23 cellular contexts compared by ENCODE assay signal in the genomic region with DNA sequence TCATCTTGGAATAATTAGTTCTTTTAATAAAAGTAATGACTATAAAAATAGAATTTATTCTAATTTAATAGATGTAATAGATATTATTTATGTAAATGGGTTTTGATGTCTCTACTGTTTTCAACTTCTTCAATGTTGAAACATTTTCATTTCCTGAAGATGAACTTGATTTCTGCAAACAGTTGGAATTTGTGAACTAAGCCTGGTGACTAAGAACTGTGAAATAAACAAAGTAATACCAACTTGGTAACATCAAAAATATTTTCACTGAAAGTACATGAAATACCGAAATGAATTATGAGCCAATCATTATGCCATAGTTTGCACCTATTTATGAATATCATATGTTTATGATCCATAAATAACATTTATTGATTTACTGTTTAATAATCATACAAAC.
"Had no signal": no experiment of that assay in that cellular context is flagged by ENCODE, and none has a peak within 500 bp of the region (broad histone marks: within the 10 kb centered on the region; RNA-seq: fewer than 3 reads in every experiment).

No MANE protein-coding gene starts in this region.

- H3K9ac ChIP-seq: neural progenitor cell had no signal

- H3K4me2 ChIP-seq: neural progenitor cell had no signal

- H3K4me1 ChIP-seq: neural progenitor cell, prostate gland, right atrium auricular region, tibial nerve, upper lobe of left lung had no signal

- FAIRE-seq: frontal cortex, kidney, urothelium cell line had no signal

- ATAC-seq: effector memory CD8-positive, alpha-beta T cell; esophagus mucosa; left lobe of liver; naive thymus-derived CD4-positive, alpha-beta T cell; sciatic nerve; stimulated activated naive B cell treated with anti-CD40 and anti-IgM and Interleukin-4, amounts not matched to agents 10 μg/mL and 1 μg/mL and 100 μg/mL, for 72 hours had no signal

- H3K4me3 ChIP-seq: lung, neural progenitor cell, prostate gland, right atrium auricular region, thoracic aorta, tibial nerve, upper lobe of left lung had no signal

- H3K27ac ChIP-seq: epithelial cell of prostate, neural progenitor cell, prostate gland, right atrium auricular region, thoracic aorta, tibial nerve, upper lobe of left lung had no signal

- H3K9me3 ChIP-seq: prostate gland, right atrium auricular region, thoracic aorta, upper lobe of left lung had no signal

- H3K36me3 ChIP-seq: neural progenitor cell, prostate gland, right atrium auricular region, thoracic aorta, tibial nerve, upper lobe of left lung had no signal

- DNase-seq: cerebellar nuclear complex; cortex of kidney; effector memory CD8-positive, alpha-beta T cell; hypothalamus; kidney; mesendoderm; midbrain; naive thymus-derived CD4-positive, alpha-beta T cell; stimulated activated CD4-positive, alpha-beta T cell treated with anti-CD3 and anti-CD28 coated beads, Interleukin-2, amount 100 ng/mL, for 48 hours; stimulated activated naive B cell treated with anti-CD40 and anti-IgM and Interleukin-4, amounts not matched to agents 10 μg/mL and 1 μg/mL and 100 μg/mL, for 72 hours; upper lobe of left lung had no signal

- H3K27me3 ChIP-seq: neural progenitor cell, right atrium auricular region, tibial nerve, upper lobe of left lung had no signal

- H2AFZ ChIP-seq: neural progenitor cell had no signal
